1 cellular context compared by ENCODE assay signal in genomic region chr2:108719149-108720044, GRCh38.
TF ChIP-seq lines count a peak whose summit lies in the region.

Gene RANBP2 (plus strand): TSS chr2:108719482. CDS start chr2:108719607, 125 bp downstream.

TF ChIP-seq in WTC11, 78 proteins besides CTCF, POLR2A, EP300 and RAD21 (continued from another document and continues in another):
- TF ChIP-seq AR (CRISPR knock-in tag; IDR thresholded peaks at IDR 0.05) = no peak
- TF ChIP-seq GRHL2 (CRISPR knock-in tag; IDR thresholded peaks at IDR 0.05; ENCODE audit: insufficient replicate concordance, severe bottlenecking) = no peak
- TF ChIP-seq GABPB1 (CRISPR knock-in tag; IDR thresholded peaks at IDR 0.05) = peak; percentile 91
- no peak for TF ChIP-seq ZNF281 (CRISPR knock-in tag; IDR thresholded peaks at IDR 0.05)
- TF ChIP-seq ATF1 (CRISPR knock-in tag; IDR thresholded peaks at IDR 0.05) = peak; percentile 96
- peak; percentile 44; the same call in 1 of the 2 replicates for TF ChIP-seq JUN (CRISPR knock-in tag; IDR thresholded peaks at IDR 0.05)
- TF ChIP-seq ZNF532 (CRISPR knock-in tag; IDR thresholded peaks at IDR 0.05; ENCODE audit: borderline replicate concordance) = peak; percentile 89
- TF ChIP-seq FOXP1 (CRISPR knock-in tag; IDR thresholded peaks at IDR 0.05; ENCODE audit: borderline replicate concordance) = peak; percentile 91; the same call in 1 of the 2 replicates
- peak; percentile 99 for TF ChIP-seq MAX (CRISPR knock-in tag; IDR thresholded peaks at IDR 0.05)
- no peak for TF ChIP-seq ZMAT4 (CRISPR knock-in tag; IDR thresholded peaks at IDR 0.05)
- no peak for TF ChIP-seq ZNF219 (CRISPR knock-in tag; IDR thresholded peaks at IDR 0.05; ENCODE audit: borderline replicate concordance)
- TF ChIP-seq PREB (CRISPR knock-in tag; IDR thresholded peaks at IDR 0.05; ENCODE audit: borderline replicate concordance) = peak; percentile 47; the same call in 1 of the 2 replicates
- TF ChIP-seq RORB (CRISPR knock-in tag; IDR thresholded peaks at IDR 0.05) = no peak
- TF ChIP-seq HMGXB4 (CRISPR knock-in tag; IDR thresholded peaks at IDR 0.05) = peak; percentile 82
- TF ChIP-seq AFF4 (CRISPR knock-in tag; IDR thresholded peaks at IDR 0.05; ENCODE audit: borderline replicate concordance) = no peak; the same call in 1 of the 2 replicates
- no peak for TF ChIP-seq ZNF121 (CRISPR knock-in tag; IDR thresholded peaks at IDR 0.05)
- TF ChIP-seq TEAD4 (CRISPR knock-in tag; IDR thresholded peaks at IDR 0.05) = peak; percentile 65; the same call in 1 of the 2 replicates
- TF ChIP-seq CBFB (CRISPR knock-in tag; IDR thresholded peaks at IDR 0.05; ENCODE audit: low read depth) = peak; percentile 98
- TF ChIP-seq NR3C1 (CRISPR knock-in tag; conservative IDR thresholded peaks at IDR 0.05; ENCODE audit: low read depth) = peak; percentile 86; the same call in 1 of the 2 replicates
- no peak for TF ChIP-seq ZNF317 (CRISPR knock-in tag; IDR thresholded peaks at IDR 0.05; ENCODE audit: borderline replicate concordance, low read depth)
- no peak for TF ChIP-seq E2F1 (CRISPR knock-in tag; IDR thresholded peaks at IDR 0.05)
- TF ChIP-seq TP53 (CRISPR knock-in tag; IDR thresholded peaks at IDR 0.05) = peak; percentile 89; the same call in 1 of the 2 replicates
- no peak for TF ChIP-seq JAZF1 (CRISPR knock-in tag; IDR thresholded peaks at IDR 0.05)
- TF ChIP-seq ZBTB21 (CRISPR knock-in tag; IDR thresholded peaks at IDR 0.05; ENCODE audit: borderline replicate concordance) = peak; percentile 99
- no peak for TF ChIP-seq ZNF396 (CRISPR knock-in tag; IDR thresholded peaks at IDR 0.05; ENCODE audit: borderline replicate concordance)
- no peak for TF ChIP-seq NR2C2 (CRISPR knock-in tag; IDR thresholded peaks at IDR 0.05)
- no peak for TF ChIP-seq ZNF425 (CRISPR knock-in tag; conservative IDR thresholded peaks at IDR 0.05)
- no peak for TF ChIP-seq ZNF512 (CRISPR knock-in tag; IDR thresholded peaks at IDR 0.05; ENCODE audit: borderline replicate concordance)
- TF ChIP-seq GTF2I (CRISPR knock-in tag; conservative IDR thresholded peaks at IDR 0.05) = no peak
